In the genomic region with DNA sequence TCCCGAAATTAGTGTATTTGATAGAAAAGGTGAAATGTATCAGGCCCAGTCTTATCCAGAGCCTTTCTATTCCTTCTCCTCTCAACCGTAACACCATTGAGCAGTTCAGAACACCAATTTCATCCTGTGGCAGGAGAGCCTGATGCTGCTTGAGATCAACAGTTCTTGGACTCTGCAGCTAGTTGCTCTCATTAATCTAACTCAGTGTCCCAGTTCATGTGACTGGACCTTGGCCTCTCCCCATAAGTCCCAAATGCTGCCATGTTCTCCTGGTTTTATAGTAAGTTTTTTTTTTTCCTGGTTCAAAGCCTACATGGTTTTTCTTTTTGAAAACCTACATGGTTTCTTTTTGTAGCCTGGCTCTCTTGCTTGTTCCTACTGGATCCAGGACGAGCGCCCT, we compare ENCODE assay signal across 1 cellular context.
TF ChIP-seq lines count a peak whose summit lies in the region.

No MANE protein-coding gene starts in this region.

TF ChIP-seq in IMR-90, 13 proteins besides CTCF, POLR2A, EP300 and RAD21 (continued from another document):
- TF ChIP-seq, protein P1, sequence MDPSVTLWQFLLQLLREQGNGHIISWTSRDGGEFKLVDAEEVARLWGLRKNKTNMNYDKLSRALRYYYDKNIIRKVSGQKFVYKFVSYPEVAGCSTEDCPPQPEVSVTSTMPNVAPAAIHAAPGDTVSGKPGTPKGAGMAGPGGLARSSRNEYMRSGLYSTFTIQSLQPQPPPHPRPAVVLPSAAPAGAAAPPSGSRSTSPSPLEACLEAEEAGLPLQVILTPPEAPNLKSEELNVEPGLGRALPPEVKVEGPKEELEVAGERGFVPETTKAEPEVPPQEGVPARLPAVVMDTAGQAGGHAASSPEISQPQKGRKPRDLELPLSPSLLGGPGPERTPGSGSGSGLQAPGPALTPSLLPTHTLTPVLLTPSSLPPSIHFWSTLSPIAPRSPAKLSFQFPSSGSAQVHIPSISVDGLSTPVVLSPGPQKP (IDR thresholded peaks at IDR 0.05; ENCODE audit: borderline replicate concordance, low read depth, low read length): no peak
- TF ChIP-seq SMC3 (IDR thresholded peaks at IDR 0.05; ENCODE audit: low read depth, low read length): no peak
- TF ChIP-seq NFE2L2 (IDR thresholded peaks at IDR 0.05; ENCODE audit: low read depth, low read length): no peak
- no peak for TF ChIP-seq CEBPB (IDR thresholded peaks at IDR 0.05; ENCODE audit: low read depth, low read length)
- TF ChIP-seq, protein P2, sequence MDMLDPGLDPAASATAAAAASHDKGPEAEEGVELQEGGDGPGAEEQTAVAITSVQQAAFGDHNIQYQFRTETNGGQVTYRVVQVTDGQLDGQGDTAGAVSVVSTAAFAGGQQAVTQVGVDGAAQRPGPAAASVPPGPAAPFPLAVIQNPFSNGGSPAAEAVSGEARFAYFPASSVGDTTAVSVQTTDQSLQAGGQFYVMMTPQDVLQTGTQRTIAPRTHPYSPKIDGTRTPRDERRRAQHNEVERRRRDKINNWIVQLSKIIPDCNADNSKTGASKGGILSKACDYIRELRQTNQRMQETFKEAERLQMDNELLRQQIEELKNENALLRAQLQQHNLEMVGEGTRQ (IDR thresholded peaks at IDR 0.05; ENCODE audit: low read depth, low read length): no peak
- TF ChIP-seq CHD1 (IDR thresholded peaks at IDR 0.05; ENCODE audit: low read depth, low read length): no peak
